ENCODE assay signal across 18 cellular contexts in the genomic region with DNA sequence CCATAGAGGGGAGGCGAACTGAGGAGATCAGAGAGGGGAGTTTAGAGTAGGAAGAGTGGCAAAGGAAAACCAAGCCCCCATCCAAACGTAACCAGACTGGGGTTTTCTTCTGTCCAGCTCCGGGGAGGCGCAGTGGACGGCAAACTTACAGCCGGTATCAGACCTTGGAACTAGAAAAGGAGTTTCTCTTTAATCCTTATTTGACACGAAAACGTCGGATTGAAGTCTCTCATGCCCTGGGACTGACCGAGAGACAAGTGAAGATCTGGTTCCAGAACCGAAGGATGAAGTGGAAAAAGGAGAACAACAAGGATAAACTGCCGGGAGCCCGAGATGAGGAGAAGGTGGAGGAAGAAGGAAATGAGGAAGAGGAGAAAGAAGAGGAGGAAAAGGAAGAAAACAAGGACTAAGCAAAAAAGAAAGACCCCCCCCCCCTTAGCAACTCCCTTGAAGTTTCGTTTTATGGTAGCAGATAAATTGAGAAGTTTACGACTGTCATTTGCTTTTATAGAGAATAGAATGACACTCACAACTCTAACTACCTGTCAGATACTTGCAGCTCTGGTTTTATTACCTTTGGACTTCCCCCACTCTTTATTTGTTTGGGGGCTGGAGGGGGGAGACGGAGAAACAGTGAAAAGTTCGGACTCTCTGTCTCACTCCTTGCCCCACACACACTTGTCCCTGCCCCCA. TPM values are rescaled to one million over a fixed set of nuclear protein-coding genes. Genes with fewer than 3 reads are reported as not detected.
DNase-seq lines count a peak whose midpoint lies in the region; ATAC-seq and TF ChIP-seq lines count a peak whose summit lies in the region.
"Had no signal": no experiment of that assay in that cellular context is flagged by ENCODE, and none has a peak within 500 bp of the region (broad histone marks: within the 10 kb centered on the region; RNA-seq: fewer than 3 reads in every experiment).

No MANE protein-coding gene starts in this region.

- no peaks in the 10 kb centered on the region for H3K9me3 Mint-ChIP-seq in MCF 10A (ENCODE audit: unreplicated experiment)

- H3K27me3 ChIP-seq in breast epithelium (no peaks in the 10 kb centered on the region), Peyer's patch (peaks cover 0 to 40% of the 10 kb centered on the region in 2 donors), tibial artery (no peaks in the 10 kb centered on the region), thyroid gland (peaks cover 69% of the 10 kb centered on the region)

- no peak for DNase-seq in breast epithelium (ENCODE audit: low spot score in 2 of 2)
- no peak for DNase-seq in MCF 10A (ENCODE audit: unreplicated experiment)
- no peak for DNase-seq in Peyer's patch
- DNase-seq in left kidney (ENCODE audit: low read depth, low spot score): peak; percentile 95
- DNase-seq in tibial artery: no peak
- DNase-seq in thyroid gland: no peak
- DNase-seq: activated T-cell treated with anti-CD3 and anti-CD28 coated beads, Interleukin-2, amount 50 U/mL, for 1 hour; DMS53; esophagus squamous epithelium; NCI-H1930; NCI-H748 treated with DMSO at 0.1 percent for 48 hours; stimulated activated CD4-positive, alpha-beta T cell treated with anti-CD3 and anti-CD28 coated beads, Interleukin-4, amount 100 ng/mL, for 4 hours; T-helper 2 cell had no signal

- H3K9me3 ChIP-seq in breast epithelium: no peaks in the 10 kb centered on the region
- H3K9me3 ChIP-seq in Peyer's patch: no peaks in the 10 kb centered on the region
- no peaks in the 10 kb centered on the region for H3K9me3 ChIP-seq in tibial artery
- no peaks in the 10 kb centered on the region for H3K9me3 ChIP-seq in thyroid gland
- H3K9me3 ChIP-seq: esophagus squamous epithelium had no signal

- peak overlapping the region; percentile 53 to 71 (median 55) for H3K4me3 ChIP-seq in breast epithelium
- peak overlapping the region in 1 of 4 donors; percentile 49 for H3K4me3 ChIP-seq in Peyer's patch
- H3K4me3 ChIP-seq in tibial artery: peak overlapping the region; percentile 59 to 64
- H3K4me3 ChIP-seq in thyroid gland (replicated peaks in 1 of 3): no peak overlapping the region
- H3K4me3 ChIP-seq: esophagus squamous epithelium had no signal

- H3K4me3 Mint-ChIP-seq in MCF 10A (ENCODE audit: unreplicated experiment): no peak overlapping the region

- H3K27ac Mint-ChIP-seq in MCF 10A (ENCODE audit: low read depth, unreplicated experiment): no peak overlapping the region

- TF ChIP-seq POLR2A in breast epithelium (IDR thresholded peaks at IDR 0.05) (no peak), Peyer's patch (IDR thresholded peaks at IDR 0.05) (no peak), thyroid gland (IDR thresholded peaks at IDR 0.05) (no peak)

- no peaks in the 10 kb centered on the region for H3K27me3 Mint-ChIP-seq in MCF 10A (ENCODE audit: insufficient read depth, unreplicated experiment)

- peak overlapping the region; percentile 48 to 85 for H3K27ac ChIP-seq in breast epithelium
- H3K27ac ChIP-seq in Peyer's patch: peak overlapping the region; percentile 6 to 85 (median 72)
- H3K27ac ChIP-seq in tibial artery: peak overlapping the region; percentile 80 to 98
- no peak overlapping the region for H3K27ac ChIP-seq in thyroid gland
- H3K27ac ChIP-seq: esophagus squamous epithelium, HL-60, RWPE1 had no signal

- H3K4me1 Mint-ChIP-seq in MCF 10A (ENCODE audit: insufficient read depth, unreplicated experiment): peaks cover 19% of the 10 kb centered on the region

- intact Hi-C loops in breast epithelium (cut with DNase I; ENCODE audit: low total_unique reads): no loop called here
- intact Hi-C loops in MCF 10A (cut with micrococcal nuclease): no loop called here
- intact Hi-C loops in tibial artery (cut with DNase I; ENCODE audit: low total_unique reads): no loop called here
- intact Hi-C loops in thyroid gland (cut with DNase I): no loop called here

- peaks cover 0 to 7% of the 10 kb centered on the region in 2 donors for H3K4me1 ChIP-seq in breast epithelium
- H3K4me1 ChIP-seq in Peyer's patch: peaks cover 0 to 36% (median 6%) of the 10 kb centered on the region in 4 donors
- H3K4me1 ChIP-seq in tibial artery: peaks cover 0 to 85% (median 52%) of the 10 kb centered on the region in 4 donors
- peaks cover 0 to 16% of the 10 kb centered on the region in 2 donors for H3K4me1 ChIP-seq in thyroid gland

- BruUV-seq in MCF 10A (replicated peaks; lab: Mats Ljungman, UMichigan): no TSS peak

- no peaks in the 10 kb centered on the region for H3K36me3 Mint-ChIP-seq in MCF 10A (ENCODE audit: insufficient read depth, unreplicated experiment)

- 7 to 10% methylated on average over 17 of the region's 17 CpGs for WGBS in thyroid gland, 2 donors

- POLR2A ChIA-PET in MCF 10A (lab: Yijun Ruan, JAX): no interaction called here

- TF ChIP-seq CTCF in breast epithelium (IDR thresholded peaks at IDR 0.05) (no peak), MCF 10A (IDR thresholded peaks at IDR 0.05; ENCODE audit: unreplicated experiment) (no peak), Peyer's patch (IDR thresholded peaks at IDR 0.05) (no peak), tibial artery (IDR thresholded peaks at IDR 0.05) (no peak), thyroid gland (IDR thresholded peaks at IDR 0.05) (no peak)

- no peaks in the 10 kb centered on the region for H3K36me3 ChIP-seq in breast epithelium
- no peaks in the 10 kb centered on the region for H3K36me3 ChIP-seq in Peyer's patch
- H3K36me3 ChIP-seq in tibial artery: no peaks in the 10 kb centered on the region
- H3K36me3 ChIP-seq in thyroid gland: no peaks in the 10 kb centered on the region
- H3K36me3 ChIP-seq: esophagus squamous epithelium had no signal

- CTCF ChIA-PET in MCF 10A (lab: Yijun Ruan, JAX): interaction anchor here (0.7 to 10.0 kb wide), 3 partner anchors 181 to 203 kb away, joined by 6 to 141 read pairs (median 130); partner anchors contain the start of gene SMUG1

- ATAC-seq in GM18520 (IDR thresholded peaks at IDR 0.05; ENCODE audit: unreplicated experiment): no peak
- ATAC-seq in activated CD4-positive, CD25-positive, alpha-beta regulatory T cell treated with anti-CD3 and anti-CD28 coated beads, Interleukin-2, amount 50 U/mL, for 24 hours: no peak

RNA-seq across cellular contexts. Expression of gene HOXC8, which starts 2.3 kb away (rescaled TPM):
- 1 to 10 TPM in 2 of 3 donors, under 1 TPM in 1; 0.73 to 5.4 (median 2.0) TPM for total RNA-seq in breast epithelium
- 6.0 and 6.9 TPM in 2 replicates for total RNA-seq in MCF 10A (2022)
- total RNA-seq in Peyer's patch: 1 to 10 TPM in 3 of 4 donors, under 1 TPM in 1; 0.35 to 1.7 (median 1.1) TPM
- total RNA-seq in thyroid gland: not detected
- total RNA-seq: liver had no signal

RNA-seq across cellular contexts. Expression of gene HOXC9, which starts 11.2 kb away (rescaled TPM):
- 10 to 100 TPM in 1 of 3 donors, 1 to 10 TPM in 2; 3.8 to 16.8 (median 4.6) TPM for total RNA-seq in breast epithelium
- 5.2 and 6.0 TPM in 2 replicates for total RNA-seq in MCF 10A (2022)
- 10 to 100 TPM in 1 of 4 donors, 1 to 10 TPM in 2, not detected in 1; 1.7 to 13.2 (median 1.9) TPM for total RNA-seq in Peyer's patch
- total RNA-seq in thyroid gland: under 1 TPM in 2 of 4 donors, not detected in 2; 0.22 to 0.27 TPM
- total RNA-seq: liver had no signal

RNA-seq across cellular contexts. Expression of gene HOXC6, which starts 17.1 kb away (rescaled TPM):
- total RNA-seq in breast epithelium (1 to 10 TPM; 3.3 to 4.1 (median 4.0) TPM), MCF 10A (2022) (7.1 and 11.5 TPM in 2 replicates), Peyer's patch (1 to 10 TPM in 2 of 4 donors, under 1 TPM in 2; 0.70 to 1.7 (median 1.3) TPM), thyroid gland (not detected)

RNA-seq across cellular contexts. Expression of gene HOXC5, which starts 21.7 kb away (rescaled TPM):
- under 1 TPM; 0.73 to 0.98 (median 0.96) TPM for total RNA-seq in breast epithelium
- total RNA-seq in MCF 10A (2022): 0.74 TPM in 1 of 2 replicates, not detected in the other
- total RNA-seq in Peyer's patch: not detected
- under 1 TPM in 1 of 4 donors, not detected in 3; 0.27 TPM for total RNA-seq in thyroid gland
- total RNA-seq: liver had no signal

RNA-seq across cellular contexts. Expression of gene HOXC10, which starts 26.2 kb away (rescaled TPM):
- total RNA-seq in breast epithelium: 10 to 100 TPM in 1 of 3 donors, 1 to 10 TPM in 2; 2.0 to 10.9 (median 4.3) TPM
- total RNA-seq in MCF 10A (2022): not detected in 2 replicates
- total RNA-seq in Peyer's patch: 1 to 10 TPM in 1 of 4 donors, not detected in 3; 1.0 TPM
- not detected for total RNA-seq in thyroid gland
- total RNA-seq: liver had no signal

Comparison
In these comparisons a context has a peak if more than half of its experiments do, and no peak if none do; other contexts are left out.
1. H3K27ac ChIP-seq: peak in breast epithelium (2 of 2), Peyer's patch (4 of 4) and tibial artery (2 of 2); none in thyroid gland (0 of 3).
2. H3K4me3 ChIP-seq: peak in breast epithelium (3 of 3) and tibial artery (2 of 2); none in thyroid gland (0 of 3).